Comparison of ENCODE assay signal across 12 cellular contexts in genomic region chr7:80359476-80359875, GRCh38.
DNase-seq lines count a peak whose midpoint lies in the region; ATAC-seq and TF ChIP-seq lines count a peak whose summit lies in the region.
"Had no signal": no experiment of that assay in that cellular context is flagged by ENCODE, and none has a peak within 500 bp of the region (broad histone marks: within the 10 kb centered on the region; RNA-seq: fewer than 3 reads in every experiment).

No MANE protein-coding gene starts in this region.

- no peaks in the 10 kb centered on the region for H3K27me3 Mint-ChIP-seq in GM23338 (ENCODE audit: insufficient read depth, low read depth, poor library complexity)
- no peaks in the 10 kb centered on the region for H3K27me3 Mint-ChIP-seq in activated naive CD8-positive, alpha-beta T cell treated with anti-CD3 and anti-CD28 coated beads, Interleukin-2, amount 50 U/mL, for 24 hours
- H3K27me3 Mint-ChIP-seq: B cell had no signal

- H3K4me3 Mint-ChIP-seq in GM23338 = no peak overlapping the region
- no peak overlapping the region for H3K4me3 Mint-ChIP-seq in activated naive CD8-positive, alpha-beta T cell treated with anti-CD3 and anti-CD28 coated beads, Interleukin-2, amount 50 U/mL, for 24 hours
- H3K4me3 Mint-ChIP-seq: B cell; CD8-positive, alpha-beta T cell; H9 had no signal

- H3K4me1 Mint-ChIP-seq in GM23338 = no peaks in the 10 kb centered on the region
- H3K4me1 Mint-ChIP-seq in activated naive CD8-positive, alpha-beta T cell treated with anti-CD3 and anti-CD28 coated beads, Interleukin-2, amount 50 U/mL, for 24 hours = no peaks in the 10 kb centered on the region
- H3K4me1 Mint-ChIP-seq: B cell, H9 had no signal

- 0 out of 2 replicates have a peak, but pooled peaks cover 4% of the 10 kb centered on the region for H3K9me2 ChIP-seq in GM23338 (ENCODE audit: insufficient read depth)

- H3K4me2 ChIP-seq in GM23338 (no peak overlapping the region), smooth muscle cell (no peak overlapping the region)
- H3K4me2 ChIP-seq: BLaER1 treated with 17β-estradiol and CSF1 and Interleukin-3, amounts not matched to agents 10 nM and 100 nM had no signal

- H3K27me3 ChIP-seq in GM23338 (ENCODE audit: insufficient read depth) (no peaks in the 10 kb centered on the region), smooth muscle cell (ENCODE audit: low read depth) (no peaks in the 10 kb centered on the region), dorsolateral prefrontal cortex (no peaks in the 10 kb centered on the region)
- H3K27me3 ChIP-seq: BLaER1 treated with 17β-estradiol and CSF1 and Interleukin-3, amounts not matched to agents 10 nM and 100 nM had no signal

- no peak for DNase-seq in GM23338 (ENCODE audit: low spot score)
- peak; percentile 7 for DNase-seq in RPMI7951 (ENCODE audit: low read depth)
- peak; percentile 89 for DNase-seq in foreskin melanocyte
- no peak for DNase-seq in smooth muscle cell (lab: John Stamatoyannopoulos, UW; ENCODE audit: unreplicated experiment)
- no peak for DNase-seq in activated naive CD8-positive, alpha-beta T cell treated with anti-CD3 and anti-CD28 coated beads, Interleukin-2, amount 50 U/mL, for 24 hours
- no peak for DNase-seq in dorsolateral prefrontal cortex
- DNase-seq: CD8-positive, alpha-beta T cell; COR-L47; H9 had no signal

- H3F3A ChIP-seq in GM23338 (replicated peaks; ENCODE audit: low read depth) (no peaks in the 10 kb centered on the region), smooth muscle cell (ENCODE audit: low read depth) (no peaks in the 10 kb centered on the region)

- H3K27ac ChIP-seq in GM23338 (ENCODE audit: low read depth) = no peak overlapping the region
- no peak overlapping the region for H3K27ac ChIP-seq in smooth muscle cell (ENCODE audit: low read depth)
- no peak overlapping the region for H3K27ac ChIP-seq in dorsolateral prefrontal cortex
- H3K27ac ChIP-seq: BLaER1 treated with 17β-estradiol and CSF1 and Interleukin-3, amounts not matched to agents 10 nM and 100 nM had no signal

- H2AFZ ChIP-seq in GM23338 (peak overlapping the region; percentile 78; the same call in 1 of the 2 replicates), smooth muscle cell (ENCODE audit: low read depth) (peak overlapping the region; percentile 13)

- no peaks in the 10 kb centered on the region for H3K36me3 ChIP-seq in GM23338 (ENCODE audit: insufficient read depth)
- no peaks in the 10 kb centered on the region for H3K36me3 ChIP-seq in smooth muscle cell (ENCODE audit: low read depth)
- H3K36me3 ChIP-seq: BLaER1 treated with 17β-estradiol and CSF1 and Interleukin-3, amounts not matched to agents 10 nM and 100 nM had no signal

- WGBS in smooth muscle cell (ENCODE audit: low lambda C conversion rate) = 100% methylated on average over 2 of the region's 2 CpGs

- H3K36me3 Mint-ChIP-seq in GM23338 (ENCODE audit: low read depth) = no peaks in the 10 kb centered on the region
- no peaks in the 10 kb centered on the region for H3K36me3 Mint-ChIP-seq in activated naive CD8-positive, alpha-beta T cell treated with anti-CD3 and anti-CD28 coated beads, Interleukin-2, amount 50 U/mL, for 24 hours (ENCODE audit: low read depth)
- H3K36me3 Mint-ChIP-seq: CD8-positive, alpha-beta T cell had no signal

- H3K4me1 ChIP-seq in GM23338 (ENCODE audit: insufficient read depth) (no peaks in the 10 kb centered on the region), smooth muscle cell (ENCODE audit: low read depth) (no peaks in the 10 kb centered on the region)
- H3K4me1 ChIP-seq: BLaER1 treated with 17β-estradiol and CSF1 and Interleukin-3, amounts not matched to agents 10 nM and 100 nM had no signal

- intact Hi-C loops in dorsolateral prefrontal cortex (cut with DNase I) = no loop called here

- ATAC-seq in GM23338 (no peak), HG02938 (IDR thresholded peaks at IDR 0.05; ENCODE audit: unreplicated experiment) (no peak)
- no peak for ATAC-seq in activated naive CD8-positive, alpha-beta T cell treated with anti-CD3 and anti-CD28 coated beads, Interleukin-2, amount 50 U/mL, for 24 hours
- ATAC-seq: CD8-positive, alpha-beta T cell had no signal

- H3K9me3 ChIP-seq in smooth muscle cell (replicated peaks; ENCODE audit: low read depth) = no peaks in the 10 kb centered on the region
- H3K9me3 ChIP-seq: BLaER1 treated with 17β-estradiol and CSF1 and Interleukin-3, amounts not matched to agents 10 nM and 100 nM had no signal

- H3K79me2 ChIP-seq in GM23338 (replicated peaks; ENCODE audit: insufficient read depth) (no peaks in the 10 kb centered on the region), smooth muscle cell (ENCODE audit: low read depth) (no peaks in the 10 kb centered on the region)

- no peak for TF ChIP-seq CTCF in GM23338 (conservative IDR thresholded peaks at IDR 0.05; ENCODE audit: low read depth in 2 of 2)
- TF ChIP-seq CTCF in smooth muscle cell (IDR thresholded peaks at IDR 0.05; ENCODE audit: borderline replicate concordance, insufficient read depth, poor library complexity, severe bottlenecking) = no peak
- TF ChIP-seq CTCF in dorsolateral prefrontal cortex (IDR thresholded peaks at IDR 0.05 in 54 of 56, conservative IDR thresholded peaks at IDR 0.05 in 2 of 56; ENCODE audit: low read depth in 1 of 56, partially characterized antibody in 56 of 56) = no peak

- H3K4me3 ChIP-seq in GM23338 = no peak overlapping the region
- no peak overlapping the region for H3K4me3 ChIP-seq in smooth muscle cell
- no peak overlapping the region for H3K4me3 ChIP-seq in dorsolateral prefrontal cortex
- H3K4me3 ChIP-seq: BLaER1 treated with 17β-estradiol and CSF1 and Interleukin-3, amounts not matched to agents 10 nM and 100 nM had no signal

- no peaks in the 10 kb centered on the region for H4K20me1 ChIP-seq in GM23338 (replicated peaks; ENCODE audit: insufficient read depth)
- no peaks in the 10 kb centered on the region for H4K20me1 ChIP-seq in smooth muscle cell (ENCODE audit: low read depth)
- H4K20me1 ChIP-seq: BLaER1 treated with 17β-estradiol and CSF1 and Interleukin-3, amounts not matched to agents 10 nM and 100 nM had no signal

- no peaks in the 10 kb centered on the region for H3K9me3 Mint-ChIP-seq in GM23338
- H3K9me3 Mint-ChIP-seq in activated naive CD8-positive, alpha-beta T cell treated with anti-CD3 and anti-CD28 coated beads, Interleukin-2, amount 50 U/mL, for 24 hours = peaks cover 4% of the 10 kb centered on the region
- H3K9me3 Mint-ChIP-seq: H9 had no signal

- no peak overlapping the region for H3K27ac Mint-ChIP-seq in GM23338
- H3K27ac Mint-ChIP-seq in activated naive CD8-positive, alpha-beta T cell treated with anti-CD3 and anti-CD28 coated beads, Interleukin-2, amount 50 U/mL, for 24 hours = no peak overlapping the region
- H3K27ac Mint-ChIP-seq: B cell; CD8-positive, alpha-beta T cell; H9 had no signal

- no peak overlapping the region for H3K9ac ChIP-seq in smooth muscle cell (ENCODE audit: low read depth)
- H3K9ac ChIP-seq: BLaER1 treated with 17β-estradiol and CSF1 and Interleukin-3, amounts not matched to agents 10 nM and 100 nM had no signal

TF ChIP-seq in GM23338, 12 proteins besides CTCF, POLR2A, EP300 and RAD21 (continues in another document):
- TF ChIP-seq JUNB (IDR thresholded peaks at IDR 0.05; ENCODE audit: unreplicated experiment) (no peak), CREB1 (CRISPR knock-in tag; IDR thresholded peaks at IDR 0.05; ENCODE audit: low read depth) (no peak), POLR2AphosphoS5 (IDR thresholded peaks at IDR 0.05; ENCODE audit: low read depth) (no peak), EZH2 (IDR thresholded peaks at IDR 0.05; ENCODE audit: low read depth, unreplicated experiment) (no peak), NANOG (IDR thresholded peaks at IDR 0.05; ENCODE audit: borderline replicate concordance) (no peak), EZH2phosphoT487 (IDR thresholded peaks at IDR 0.05; ENCODE audit: unreplicated experiment) (no peak), STAT1 (IDR thresholded peaks at IDR 0.05; ENCODE audit: unreplicated experiment) (no peak), ZNF331 (CRISPR knock-in tag; IDR thresholded peaks at IDR 0.05; ENCODE audit: low read depth) (no peak), ETS1 (IDR thresholded peaks at IDR 0.05) (no peak)

Comparison
In these comparisons a context has a peak if more than half of its experiments do, and no peak if none do; other contexts are left out.
1. DNase-seq: peak in RPMI7951 (single experiment) and foreskin melanocyte (single experiment); none in GM23338 (single experiment), smooth muscle cell (single experiment), activated naive CD8-positive, alpha-beta T cell treated with anti-CD3 and anti-CD28 coated beads, Interleukin-2, amount 50 U/mL, for 24 hours (single experiment) and dorsolateral prefrontal cortex (0 of 10).